1 cellular context compared by ENCODE assay signal in the genomic region with DNA sequence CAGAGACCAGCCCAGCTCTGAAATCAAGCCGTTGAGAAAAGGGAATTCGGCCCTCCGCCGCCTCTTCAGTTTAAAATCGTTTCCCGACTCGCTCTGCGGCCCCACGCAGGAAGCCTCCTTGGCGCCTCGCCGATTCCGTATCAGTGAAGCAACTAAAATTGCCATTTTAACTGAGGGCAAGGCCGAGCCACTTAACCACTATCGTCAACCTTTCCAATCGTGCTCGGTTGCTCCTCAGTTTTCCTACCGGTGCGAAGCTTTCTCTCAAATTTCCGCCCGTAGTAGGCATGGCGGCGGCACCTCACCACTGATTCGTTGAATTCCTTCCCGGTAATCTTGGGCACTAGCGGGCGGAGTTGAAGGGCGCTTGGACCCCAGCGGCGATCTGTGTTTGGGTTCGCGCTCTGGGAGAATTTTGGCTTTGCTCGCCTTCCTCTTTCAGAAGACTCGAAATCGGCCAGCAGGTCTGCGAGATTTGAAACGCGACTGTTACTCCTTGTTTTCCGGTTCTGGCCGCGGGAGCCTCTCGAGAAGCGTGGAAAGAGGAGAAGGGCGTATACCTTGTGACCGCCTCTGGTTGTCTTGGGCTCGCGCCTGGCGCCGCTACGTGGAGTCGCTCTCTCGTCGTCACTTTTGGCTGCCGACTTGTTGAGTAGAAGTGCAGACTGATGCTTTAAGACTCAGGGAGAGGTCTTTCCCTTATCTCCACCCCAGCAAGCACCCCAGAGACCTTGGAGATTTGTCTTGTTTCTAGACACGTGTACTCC.
TF ChIP-seq lines count a peak whose summit lies in the region.

A gene with protein sequence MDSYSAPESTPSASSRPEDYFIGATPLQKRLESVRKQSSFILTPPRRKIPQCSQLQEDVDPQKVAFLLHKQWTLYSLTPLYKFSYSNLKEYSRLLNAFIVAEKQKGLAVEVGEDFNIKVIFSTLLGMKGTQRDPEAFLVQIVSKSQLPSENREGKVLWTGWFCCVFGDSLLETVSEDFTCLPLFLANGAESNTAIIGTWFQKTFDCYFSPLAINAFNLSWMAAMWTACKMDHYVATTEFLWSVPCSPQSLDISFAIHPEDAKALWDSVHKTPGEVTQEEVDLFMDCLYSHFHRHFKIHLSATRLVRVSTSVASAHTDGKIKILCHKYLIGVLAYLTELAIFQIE (minus strand): TSS at position 569 of the 767 bp plus-strand sequence. CDS start 13,584 bp downstream, outside the sequence.
A gene with protein sequence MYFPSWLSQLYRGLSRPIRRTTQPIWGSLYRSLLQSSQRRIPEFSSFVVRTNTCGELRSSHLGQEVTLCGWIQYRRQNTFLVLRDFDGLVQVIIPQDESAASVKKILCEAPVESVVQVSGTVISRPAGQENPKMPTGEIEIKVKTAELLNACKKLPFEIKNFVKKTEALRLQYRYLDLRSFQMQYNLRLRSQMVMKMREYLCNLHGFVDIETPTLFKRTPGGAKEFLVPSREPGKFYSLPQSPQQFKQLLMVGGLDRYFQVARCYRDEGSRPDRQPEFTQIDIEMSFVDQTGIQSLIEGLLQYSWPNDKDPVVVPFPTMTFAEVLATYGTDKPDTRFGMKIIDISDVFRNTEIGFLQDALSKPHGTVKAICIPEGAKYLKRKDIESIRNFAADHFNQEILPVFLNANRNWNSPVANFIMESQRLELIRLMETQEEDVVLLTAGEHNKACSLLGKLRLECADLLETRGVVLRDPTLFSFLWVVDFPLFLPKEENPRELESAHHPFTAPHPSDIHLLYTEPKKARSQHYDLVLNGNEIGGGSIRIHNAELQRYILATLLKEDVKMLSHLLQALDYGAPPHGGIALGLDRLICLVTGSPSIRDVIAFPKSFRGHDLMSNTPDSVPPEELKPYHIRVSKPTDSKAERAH (plus strand): TSS at position 359 of the 767 bp plus-strand sequence. CDS start 557 bp downstream, outside the sequence.

TF ChIP-seq in K562, 482 proteins besides CTCF, POLR2A, EP300 and RAD21 (continued from another document and continues in another):
- TF ChIP-seq, protein P1, sequence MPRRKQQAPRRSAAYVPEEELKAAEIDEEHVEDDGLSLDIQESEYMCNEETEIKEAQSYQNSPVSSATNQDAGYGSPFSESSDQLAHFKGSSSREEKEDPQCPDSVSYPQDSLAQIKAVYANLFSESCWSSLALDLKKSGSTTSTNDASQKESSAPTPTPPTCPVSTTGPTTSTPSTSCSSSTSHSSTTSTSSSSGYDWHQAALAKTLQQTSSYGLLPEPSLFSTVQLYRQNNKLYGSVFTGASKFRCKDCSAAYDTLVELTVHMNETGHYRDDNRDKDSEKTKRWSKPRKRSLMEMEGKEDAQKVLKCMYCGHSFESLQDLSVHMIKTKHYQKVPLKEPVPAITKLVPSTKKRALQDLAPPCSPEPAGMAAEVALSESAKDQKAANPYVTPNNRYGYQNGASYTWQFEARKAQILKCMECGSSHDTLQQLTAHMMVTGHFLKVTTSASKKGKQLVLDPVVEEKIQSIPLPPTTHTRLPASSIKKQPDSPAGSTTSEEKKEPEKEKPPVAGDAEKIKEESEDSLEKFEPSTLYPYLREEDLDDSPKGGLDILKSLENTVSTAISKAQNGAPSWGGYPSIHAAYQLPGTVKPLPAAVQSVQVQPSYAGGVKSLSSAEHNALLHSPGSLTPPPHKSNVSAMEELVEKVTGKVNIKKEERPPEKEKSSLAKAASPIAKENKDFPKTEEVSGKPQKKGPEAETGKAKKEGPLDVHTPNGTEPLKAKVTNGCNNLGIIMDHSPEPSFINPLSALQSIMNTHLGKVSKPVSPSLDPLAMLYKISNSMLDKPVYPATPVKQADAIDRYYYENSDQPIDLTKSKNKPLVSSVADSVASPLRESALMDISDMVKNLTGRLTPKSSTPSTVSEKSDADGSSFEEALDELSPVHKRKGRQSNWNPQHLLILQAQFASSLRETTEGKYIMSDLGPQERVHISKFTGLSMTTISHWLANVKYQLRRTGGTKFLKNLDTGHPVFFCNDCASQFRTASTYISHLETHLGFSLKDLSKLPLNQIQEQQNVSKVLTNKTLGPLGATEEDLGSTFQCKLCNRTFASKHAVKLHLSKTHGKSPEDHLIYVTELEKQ (CRISPR knock-in tag; IDR thresholded peaks at IDR 0.05): no peak
- TF ChIP-seq, protein P2, sequence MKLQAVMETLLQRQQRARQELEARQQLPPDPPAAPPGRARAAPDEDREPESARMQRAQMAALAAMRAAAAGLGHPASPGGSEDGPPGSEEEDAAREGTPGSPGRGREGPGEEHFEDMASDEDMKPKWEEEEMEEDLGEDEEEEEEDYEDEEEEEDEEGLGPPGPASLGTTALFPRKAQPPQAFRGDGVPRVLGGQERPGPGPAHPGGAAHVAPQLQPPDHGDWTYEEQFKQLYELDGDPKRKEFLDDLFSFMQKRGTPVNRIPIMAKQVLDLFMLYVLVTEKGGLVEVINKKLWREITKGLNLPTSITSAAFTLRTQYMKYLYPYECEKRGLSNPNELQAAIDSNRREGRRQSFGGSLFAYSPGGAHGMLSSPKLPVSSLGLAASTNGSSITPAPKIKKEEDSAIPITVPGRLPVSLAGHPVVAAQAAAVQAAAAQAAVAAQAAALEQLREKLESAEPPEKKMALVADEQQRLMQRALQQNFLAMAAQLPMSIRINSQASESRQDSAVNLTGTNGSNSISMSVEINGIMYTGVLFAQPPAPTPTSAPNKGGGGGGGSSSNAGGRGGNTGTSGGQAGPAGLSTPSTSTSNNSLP (IDR thresholded peaks at IDR 0.05; ENCODE audit: borderline replicate concordance, low read depth, low read length): no peak
- TF ChIP-seq BACH1 (tag; IDR thresholded peaks at IDR 0.05): no peak; the same call in 1 of the 2 replicates
- TF ChIP-seq, protein P3, sequence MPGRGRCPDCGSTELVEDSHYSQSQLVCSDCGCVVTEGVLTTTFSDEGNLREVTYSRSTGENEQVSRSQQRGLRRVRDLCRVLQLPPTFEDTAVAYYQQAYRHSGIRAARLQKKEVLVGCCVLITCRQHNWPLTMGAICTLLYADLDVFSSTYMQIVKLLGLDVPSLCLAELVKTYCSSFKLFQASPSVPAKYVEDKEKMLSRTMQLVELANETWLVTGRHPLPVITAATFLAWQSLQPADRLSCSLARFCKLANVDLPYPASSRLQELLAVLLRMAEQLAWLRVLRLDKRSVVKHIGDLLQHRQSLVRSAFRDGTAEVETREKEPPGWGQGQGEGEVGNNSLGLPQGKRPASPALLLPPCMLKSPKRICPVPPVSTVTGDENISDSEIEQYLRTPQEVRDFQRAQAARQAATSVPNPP (IDR thresholded peaks at IDR 0.05; ENCODE audit: borderline replicate concordance, insufficient read depth, insufficient read length): no peak
- no peak; the same call in 1 of the 2 replicates for TF ChIP-seq ZNF589 (CRISPR knock-in tag; IDR thresholded peaks at IDR 0.05; ENCODE audit: low read depth)
- TF ChIP-seq, protein P4, sequence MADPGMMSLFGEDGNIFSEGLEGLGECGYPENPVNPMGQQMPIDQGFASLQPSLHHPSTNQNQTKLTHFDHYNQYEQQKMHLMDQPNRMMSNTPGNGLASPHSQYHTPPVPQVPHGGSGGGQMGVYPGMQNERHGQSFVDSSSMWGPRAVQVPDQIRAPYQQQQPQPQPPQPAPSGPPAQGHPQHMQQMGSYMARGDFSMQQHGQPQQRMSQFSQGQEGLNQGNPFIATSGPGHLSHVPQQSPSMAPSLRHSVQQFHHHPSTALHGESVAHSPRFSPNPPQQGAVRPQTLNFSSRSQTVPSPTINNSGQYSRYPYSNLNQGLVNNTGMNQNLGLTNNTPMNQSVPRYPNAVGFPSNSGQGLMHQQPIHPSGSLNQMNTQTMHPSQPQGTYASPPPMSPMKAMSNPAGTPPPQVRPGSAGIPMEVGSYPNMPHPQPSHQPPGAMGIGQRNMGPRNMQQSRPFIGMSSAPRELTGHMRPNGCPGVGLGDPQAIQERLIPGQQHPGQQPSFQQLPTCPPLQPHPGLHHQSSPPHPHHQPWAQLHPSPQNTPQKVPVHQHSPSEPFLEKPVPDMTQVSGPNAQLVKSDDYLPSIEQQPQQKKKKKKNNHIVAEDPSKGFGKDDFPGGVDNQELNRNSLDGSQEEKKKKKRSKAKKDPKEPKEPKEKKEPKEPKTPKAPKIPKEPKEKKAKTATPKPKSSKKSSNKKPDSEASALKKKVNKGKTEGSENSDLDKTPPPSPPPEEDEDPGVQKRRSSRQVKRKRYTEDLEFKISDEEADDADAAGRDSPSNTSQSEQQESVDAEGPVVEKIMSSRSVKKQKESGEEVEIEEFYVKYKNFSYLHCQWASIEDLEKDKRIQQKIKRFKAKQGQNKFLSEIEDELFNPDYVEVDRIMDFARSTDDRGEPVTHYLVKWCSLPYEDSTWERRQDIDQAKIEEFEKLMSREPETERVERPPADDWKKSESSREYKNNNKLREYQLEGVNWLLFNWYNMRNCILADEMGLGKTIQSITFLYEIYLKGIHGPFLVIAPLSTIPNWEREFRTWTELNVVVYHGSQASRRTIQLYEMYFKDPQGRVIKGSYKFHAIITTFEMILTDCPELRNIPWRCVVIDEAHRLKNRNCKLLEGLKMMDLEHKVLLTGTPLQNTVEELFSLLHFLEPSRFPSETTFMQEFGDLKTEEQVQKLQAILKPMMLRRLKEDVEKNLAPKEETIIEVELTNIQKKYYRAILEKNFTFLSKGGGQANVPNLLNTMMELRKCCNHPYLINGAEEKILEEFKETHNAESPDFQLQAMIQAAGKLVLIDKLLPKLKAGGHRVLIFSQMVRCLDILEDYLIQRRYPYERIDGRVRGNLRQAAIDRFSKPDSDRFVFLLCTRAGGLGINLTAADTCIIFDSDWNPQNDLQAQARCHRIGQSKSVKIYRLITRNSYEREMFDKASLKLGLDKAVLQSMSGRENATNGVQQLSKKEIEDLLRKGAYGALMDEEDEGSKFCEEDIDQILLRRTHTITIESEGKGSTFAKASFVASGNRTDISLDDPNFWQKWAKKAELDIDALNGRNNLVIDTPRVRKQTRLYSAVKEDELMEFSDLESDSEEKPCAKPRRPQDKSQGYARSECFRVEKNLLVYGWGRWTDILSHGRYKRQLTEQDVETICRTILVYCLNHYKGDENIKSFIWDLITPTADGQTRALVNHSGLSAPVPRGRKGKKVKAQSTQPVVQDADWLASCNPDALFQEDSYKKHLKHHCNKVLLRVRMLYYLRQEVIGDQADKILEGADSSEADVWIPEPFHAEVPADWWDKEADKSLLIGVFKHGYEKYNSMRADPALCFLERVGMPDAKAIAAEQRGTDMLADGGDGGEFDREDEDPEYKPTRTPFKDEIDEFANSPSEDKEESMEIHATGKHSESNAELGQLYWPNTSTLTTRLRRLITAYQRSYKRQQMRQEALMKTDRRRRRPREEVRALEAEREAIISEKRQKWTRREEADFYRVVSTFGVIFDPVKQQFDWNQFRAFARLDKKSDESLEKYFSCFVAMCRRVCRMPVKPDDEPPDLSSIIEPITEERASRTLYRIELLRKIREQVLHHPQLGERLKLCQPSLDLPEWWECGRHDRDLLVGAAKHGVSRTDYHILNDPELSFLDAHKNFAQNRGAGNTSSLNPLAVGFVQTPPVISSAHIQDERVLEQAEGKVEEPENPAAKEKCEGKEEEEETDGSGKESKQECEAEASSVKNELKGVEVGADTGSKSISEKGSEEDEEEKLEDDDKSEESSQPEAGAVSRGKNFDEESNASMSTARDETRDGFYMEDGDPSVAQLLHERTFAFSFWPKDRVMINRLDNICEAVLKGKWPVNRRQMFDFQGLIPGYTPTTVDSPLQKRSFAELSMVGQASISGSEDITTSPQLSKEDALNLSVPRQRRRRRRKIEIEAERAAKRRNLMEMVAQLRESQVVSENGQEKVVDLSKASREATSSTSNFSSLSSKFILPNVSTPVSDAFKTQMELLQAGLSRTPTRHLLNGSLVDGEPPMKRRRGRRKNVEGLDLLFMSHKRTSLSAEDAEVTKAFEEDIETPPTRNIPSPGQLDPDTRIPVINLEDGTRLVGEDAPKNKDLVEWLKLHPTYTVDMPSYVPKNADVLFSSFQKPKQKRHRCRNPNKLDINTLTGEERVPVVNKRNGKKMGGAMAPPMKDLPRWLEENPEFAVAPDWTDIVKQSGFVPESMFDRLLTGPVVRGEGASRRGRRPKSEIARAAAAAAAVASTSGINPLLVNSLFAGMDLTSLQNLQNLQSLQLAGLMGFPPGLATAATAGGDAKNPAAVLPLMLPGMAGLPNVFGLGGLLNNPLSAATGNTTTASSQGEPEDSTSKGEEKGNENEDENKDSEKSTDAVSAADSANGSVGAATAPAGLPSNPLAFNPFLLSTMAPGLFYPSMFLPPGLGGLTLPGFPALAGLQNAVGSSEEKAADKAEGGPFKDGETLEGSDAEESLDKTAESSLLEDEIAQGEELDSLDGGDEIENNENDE (IDR thresholded peaks at IDR 0.05; ENCODE audit: low read depth, low read length): no peak
- TF ChIP-seq, protein P5, sequence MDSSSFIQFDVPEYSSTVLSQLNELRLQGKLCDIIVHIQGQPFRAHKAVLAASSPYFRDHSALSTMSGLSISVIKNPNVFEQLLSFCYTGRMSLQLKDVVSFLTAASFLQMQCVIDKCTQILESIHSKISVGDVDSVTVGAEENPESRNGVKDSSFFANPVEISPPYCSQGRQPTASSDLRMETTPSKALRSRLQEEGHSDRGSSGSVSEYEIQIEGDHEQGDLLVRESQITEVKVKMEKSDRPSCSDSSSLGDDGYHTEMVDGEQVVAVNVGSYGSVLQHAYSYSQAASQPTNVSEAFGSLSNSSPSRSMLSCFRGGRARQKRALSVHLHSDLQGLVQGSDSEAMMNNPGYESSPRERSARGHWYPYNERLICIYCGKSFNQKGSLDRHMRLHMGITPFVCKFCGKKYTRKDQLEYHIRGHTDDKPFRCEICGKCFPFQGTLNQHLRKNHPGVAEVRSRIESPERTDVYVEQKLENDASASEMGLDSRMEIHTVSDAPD (CRISPR knock-in tag; IDR thresholded peaks at IDR 0.05): no peak
- TF ChIP-seq BDP1 (IDR thresholded peaks at IDR 0.05; ENCODE audit: insufficient read depth, insufficient read length): no peak
- TF ChIP-seq PTTG1 (tag; IDR thresholded peaks at IDR 0.05; ENCODE audit: low read depth): no peak
- TF ChIP-seq SMARCC2 (IDR thresholded peaks at IDR 0.05; ENCODE audit: low read depth): no peak
- TF ChIP-seq, protein P6, sequence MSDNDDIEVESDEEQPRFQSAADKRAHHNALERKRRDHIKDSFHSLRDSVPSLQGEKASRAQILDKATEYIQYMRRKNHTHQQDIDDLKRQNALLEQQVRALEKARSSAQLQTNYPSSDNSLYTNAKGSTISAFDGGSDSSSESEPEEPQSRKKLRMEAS (CRISPR knock-in tag; IDR thresholded peaks at IDR 0.05): peak; percentile 41; the same call in 1 of the 2 replicates
- peak; percentile 8; the same call in 1 of the 2 replicates for TF ChIP-seq BHLHE40 (IDR thresholded peaks at IDR 0.05; ENCODE audit: low read length)
- TF ChIP-seq, protein P7, sequence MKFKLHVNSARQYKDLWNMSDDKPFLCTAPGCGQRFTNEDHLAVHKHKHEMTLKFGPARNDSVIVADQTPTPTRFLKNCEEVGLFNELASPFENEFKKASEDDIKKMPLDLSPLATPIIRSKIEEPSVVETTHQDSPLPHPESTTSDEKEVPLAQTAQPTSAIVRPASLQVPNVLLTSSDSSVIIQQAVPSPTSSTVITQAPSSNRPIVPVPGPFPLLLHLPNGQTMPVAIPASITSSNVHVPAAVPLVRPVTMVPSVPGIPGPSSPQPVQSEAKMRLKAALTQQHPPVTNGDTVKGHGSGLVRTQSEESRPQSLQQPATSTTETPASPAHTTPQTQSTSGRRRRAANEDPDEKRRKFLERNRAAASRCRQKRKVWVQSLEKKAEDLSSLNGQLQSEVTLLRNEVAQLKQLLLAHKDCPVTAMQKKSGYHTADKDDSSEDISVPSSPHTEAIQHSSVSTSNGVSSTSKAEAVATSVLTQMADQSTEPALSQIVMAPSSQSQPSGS (CRISPR knock-in tag; IDR thresholded peaks at IDR 0.05): no peak
- peak; percentile 78 for TF ChIP-seq ZNF12 (CRISPR knock-in tag; IDR thresholded peaks at IDR 0.05)
- TF ChIP-seq, protein P8, sequence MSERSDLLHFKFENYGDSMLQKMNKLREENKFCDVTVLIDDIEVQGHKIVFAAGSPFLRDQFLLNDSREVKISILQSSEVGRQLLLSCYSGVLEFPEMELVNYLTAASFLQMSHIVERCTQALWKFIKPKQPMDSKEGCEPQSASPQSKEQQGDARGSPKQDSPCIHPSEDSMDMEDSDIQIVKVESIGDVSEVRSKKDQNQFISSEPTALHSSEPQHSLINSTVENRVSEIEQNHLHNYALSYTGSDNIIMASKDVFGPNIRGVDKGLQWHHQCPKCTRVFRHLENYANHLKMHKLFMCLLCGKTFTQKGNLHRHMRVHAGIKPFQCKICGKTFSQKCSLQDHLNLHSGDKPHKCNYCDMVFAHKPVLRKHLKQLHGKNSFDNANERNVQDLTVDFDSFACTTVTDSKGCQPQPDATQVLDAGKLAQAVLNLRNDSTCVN (CRISPR knock-in tag; IDR thresholded peaks at IDR 0.05): no peak
